ENCODE assay signal across 1 cellular context in genomic region chr4:25873632-25874129, GRCh38.
TF ChIP-seq lines count a peak whose summit lies in the region.

No MANE protein-coding gene starts in this region.

TF ChIP-seq in GM12878, 131 proteins besides CTCF, POLR2A, EP300 and RAD21 (continued from another document):
- TF ChIP-seq, protein P1, sequence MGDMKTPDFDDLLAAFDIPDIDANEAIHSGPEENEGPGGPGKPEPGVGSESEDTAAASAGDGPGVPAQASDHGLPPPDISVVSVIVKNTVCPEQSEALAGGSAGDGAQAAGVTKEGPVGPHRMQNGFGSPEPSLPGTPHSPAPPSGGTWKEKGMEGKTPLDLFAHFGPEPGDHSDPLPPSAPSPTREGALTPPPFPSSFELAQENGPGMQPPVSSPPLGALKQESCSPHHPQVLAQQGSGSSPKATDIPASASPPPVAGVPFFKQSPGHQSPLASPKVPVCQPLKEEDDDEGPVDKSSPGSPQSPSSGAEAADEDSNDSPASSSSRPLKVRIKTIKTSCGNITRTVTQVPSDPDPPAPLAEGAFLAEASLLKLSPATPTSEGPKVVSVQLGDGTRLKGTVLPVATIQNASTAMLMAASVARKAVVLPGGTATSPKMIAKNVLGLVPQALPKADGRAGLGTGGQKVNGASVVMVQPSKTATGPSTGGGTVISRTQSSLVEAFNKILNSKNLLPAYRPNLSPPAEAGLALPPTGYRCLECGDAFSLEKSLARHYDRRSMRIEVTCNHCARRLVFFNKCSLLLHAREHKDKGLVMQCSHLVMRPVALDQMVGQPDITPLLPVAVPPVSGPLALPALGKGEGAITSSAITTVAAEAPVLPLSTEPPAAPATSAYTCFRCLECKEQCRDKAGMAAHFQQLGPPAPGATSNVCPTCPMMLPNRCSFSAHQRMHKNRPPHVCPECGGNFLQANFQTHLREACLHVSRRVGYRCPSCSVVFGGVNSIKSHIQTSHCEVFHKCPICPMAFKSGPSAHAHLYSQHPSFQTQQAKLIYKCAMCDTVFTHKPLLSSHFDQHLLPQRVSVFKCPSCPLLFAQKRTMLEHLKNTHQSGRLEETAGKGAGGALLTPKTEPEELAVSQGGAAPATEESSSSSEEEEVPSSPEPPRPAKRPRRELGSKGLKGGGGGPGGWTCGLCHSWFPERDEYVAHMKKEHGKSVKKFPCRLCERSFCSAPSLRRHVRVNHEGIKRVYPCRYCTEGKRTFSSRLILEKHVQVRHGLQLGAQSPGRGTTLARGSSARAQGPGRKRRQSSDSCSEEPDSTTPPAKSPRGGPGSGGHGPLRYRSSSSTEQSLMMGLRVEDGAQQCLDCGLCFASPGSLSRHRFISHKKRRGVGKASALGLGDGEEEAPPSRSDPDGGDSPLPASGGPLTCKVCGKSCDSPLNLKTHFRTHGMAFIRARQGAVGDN (IDR thresholded peaks at IDR 0.05): no peak
- TF ChIP-seq CBX3 (IDR thresholded peaks at IDR 0.05; ENCODE audit: borderline replicate concordance, low read depth) (no peak), BACH1 (IDR thresholded peaks at IDR 0.05; ENCODE audit: borderline replicate concordance) (no peak), EED (IDR thresholded peaks at IDR 0.05; ENCODE audit: low read depth) (no peak), SIX5 (IDR thresholded peaks at IDR 0.05; ENCODE audit: low read depth, low read length, severe bottlenecking) (no peak), CBX5 (IDR thresholded peaks at IDR 0.05; ENCODE audit: low read depth) (no peak), CHD4 (IDR thresholded peaks at IDR 0.05) (no peak)
- TF ChIP-seq, protein P2, sequence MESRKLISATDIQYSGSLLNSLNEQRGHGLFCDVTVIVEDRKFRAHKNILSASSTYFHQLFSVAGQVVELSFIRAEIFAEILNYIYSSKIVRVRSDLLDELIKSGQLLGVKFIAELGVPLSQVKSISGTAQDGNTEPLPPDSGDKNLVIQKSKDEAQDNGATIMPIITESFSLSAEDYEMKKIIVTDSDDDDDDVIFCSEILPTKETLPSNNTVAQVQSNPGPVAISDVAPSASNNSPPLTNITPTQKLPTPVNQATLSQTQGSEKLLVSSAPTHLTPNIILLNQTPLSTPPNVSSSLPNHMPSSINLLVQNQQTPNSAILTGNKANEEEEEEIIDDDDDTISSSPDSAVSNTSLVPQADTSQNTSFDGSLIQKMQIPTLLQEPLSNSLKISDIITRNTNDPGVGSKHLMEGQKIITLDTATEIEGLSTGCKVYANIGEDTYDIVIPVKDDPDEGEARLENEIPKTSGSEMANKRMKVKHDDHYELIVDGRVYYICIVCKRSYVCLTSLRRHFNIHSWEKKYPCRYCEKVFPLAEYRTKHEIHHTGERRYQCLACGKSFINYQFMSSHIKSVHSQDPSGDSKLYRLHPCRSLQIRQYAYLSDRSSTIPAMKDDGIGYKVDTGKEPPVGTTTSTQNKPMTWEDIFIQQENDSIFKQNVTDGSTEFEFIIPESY (IDR thresholded peaks at IDR 0.05): no peak
